ENCODE assay signal across 15 cellular contexts in the genomic region with DNA sequence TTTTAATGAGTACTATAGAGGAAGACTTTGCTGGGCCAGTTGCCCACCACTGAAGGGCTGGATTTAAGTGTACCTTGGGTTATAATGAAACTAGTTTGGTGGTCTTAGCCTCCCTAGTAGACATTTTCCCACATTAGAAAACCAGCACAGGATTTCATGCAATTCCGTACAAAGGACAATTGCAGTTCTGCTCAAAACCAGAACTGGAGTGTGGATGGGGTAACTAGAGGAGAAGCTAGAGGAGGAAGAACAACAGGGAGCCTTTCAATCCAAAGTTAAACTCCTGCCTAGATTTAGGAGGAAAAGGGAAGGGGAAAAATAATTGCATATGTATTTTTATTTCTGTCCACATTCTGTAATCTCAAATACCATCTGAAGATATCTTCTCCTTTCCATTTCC.
DNase-seq lines count a peak whose midpoint lies in the region; ATAC-seq and TF ChIP-seq lines count a peak whose summit lies in the region.
"Had no signal": no experiment of that assay in that cellular context is flagged by ENCODE, and none has a peak within 500 bp of the region (broad histone marks: within the 10 kb centered on the region; RNA-seq: fewer than 3 reads in every experiment).

No MANE protein-coding gene starts in this region.

- no peaks in the 10 kb centered on the region for H3K36me3 Mint-ChIP-seq in brain
- H3K36me3 Mint-ChIP-seq: activated naive CD8-positive, alpha-beta T cell treated with anti-CD3 and anti-CD28 coated beads, Interleukin-2, amount 10 ng/mL, durations not matched to agents 7 days and 5 days had no signal

- TF ChIP-seq POLR2A in gastrocnemius medialis (IDR thresholded peaks at IDR 0.05): no peak

- H3K4me3 ChIP-seq in gastrocnemius medialis: no peak overlapping the region
- H3K4me3 ChIP-seq: sigmoid colon, tibial artery had no signal

- no peaks in the 10 kb centered on the region for H3K36me3 ChIP-seq in gastrocnemius medialis
- H3K36me3 ChIP-seq: sigmoid colon, tibial artery had no signal

- DNase-seq in NCI-H2227 treated with DMSO at 0.1 percent for 48 hours (lab: John Stamatoyannopoulos, UW) (peak; percentile 42), inferior parietal cortex (ENCODE audit: extremely low spot score) (peak; percentile 79), retina (peak; percentile 54), SHP77 (lab: John Stamatoyannopoulos, UW) (no peak), sciatic nerve (ENCODE audit: low spot score) (no peak), gastrocnemius medialis (no peak)
- DNase-seq: activated CD8-positive, alpha-beta memory T cell treated with anti-CD3 and anti-CD28 coated beads, Interleukin-2, amount 10 ng/mL, durations not matched to agents 7 days and 5 days; activated naive CD8-positive, alpha-beta T cell treated with anti-CD3 and anti-CD28 coated beads, Interleukin-2, amount 10 ng/mL, durations not matched to agents 7 days and 5 days; MM.1S; NCI-H446; RPMI8226; sigmoid colon had no signal

- in situ Hi-C loops in gastrocnemius medialis (cut with MboI; ENCODE audit: low sequenced_read_pairs in 4 of 4): loop anchor here in 3 of 4 donors (5.0 to 10.0 kb wide), 4 partner anchors 61 to 344 kb away; a partner anchor contains a TSS

- H3K9me3 ChIP-seq in gastrocnemius medialis: no peaks in the 10 kb centered on the region
- H3K9me3 ChIP-seq: sigmoid colon, tibial artery had no signal

- TF ChIP-seq CTCF in brain (conservative IDR thresholded peaks at IDR 0.05) (no peak), gastrocnemius medialis (IDR thresholded peaks at IDR 0.05 in 4 of 5, conservative IDR thresholded peaks at IDR 0.05 in 1 of 5) (no peak)

- H3K4me3 Mint-ChIP-seq in brain: peak overlapping the region in 3 of 5 experiments; percentile 38 to 82 (median 59)
- H3K4me3 Mint-ChIP-seq: activated CD8-positive, alpha-beta memory T cell treated with anti-CD3 and anti-CD28 coated beads, Interleukin-2, amount 10 ng/mL, durations not matched to agents 7 days and 5 days; activated naive CD8-positive, alpha-beta T cell treated with anti-CD3 and anti-CD28 coated beads, Interleukin-2, amount 10 ng/mL, durations not matched to agents 7 days and 5 days had no signal

- no peak for ATAC-seq in HG03025 (IDR thresholded peaks at IDR 0.05; ENCODE audit: low FRiP score, unreplicated experiment)
- ATAC-seq in sciatic nerve: no peak
- no peak for ATAC-seq in gastrocnemius medialis
- ATAC-seq: activated CD8-positive, alpha-beta memory T cell treated with anti-CD3 and anti-CD28 coated beads, Interleukin-2, amount 10 ng/mL, durations not matched to agents 7 days and 5 days had no signal

- no peaks in the 10 kb centered on the region for H3K27me3 Mint-ChIP-seq in brain
- H3K27me3 Mint-ChIP-seq: activated naive CD8-positive, alpha-beta T cell treated with anti-CD3 and anti-CD28 coated beads, Interleukin-2, amount 10 ng/mL, durations not matched to agents 7 days and 5 days had no signal

- H3K27ac Mint-ChIP-seq in brain: peak overlapping the region; percentile 99 to 100 (median 100)
- H3K27ac Mint-ChIP-seq: activated CD8-positive, alpha-beta memory T cell treated with anti-CD3 and anti-CD28 coated beads, Interleukin-2, amount 10 ng/mL, durations not matched to agents 7 days and 5 days; activated naive CD8-positive, alpha-beta T cell treated with anti-CD3 and anti-CD28 coated beads, Interleukin-2, amount 10 ng/mL, durations not matched to agents 7 days and 5 days had no signal

- peaks cover 0 to 2% (median 0%) of the 10 kb centered on the region in 5 experiments for H3K9me3 Mint-ChIP-seq in brain
- H3K9me3 Mint-ChIP-seq: activated naive CD8-positive, alpha-beta T cell treated with anti-CD3 and anti-CD28 coated beads, Interleukin-2, amount 10 ng/mL, durations not matched to agents 7 days and 5 days had no signal

- intact Hi-C loops in sciatic nerve (cut with DNase I): no loop called here
- intact Hi-C loops in gastrocnemius medialis (cut with DNase I; ENCODE audit: low total_unique reads): no loop called here

- no peaks in the 10 kb centered on the region for H3K27me3 ChIP-seq in gastrocnemius medialis
- H3K27me3 ChIP-seq: sigmoid colon, tibial artery had no signal

- peaks cover 75% of the 10 kb centered on the region for H3K4me1 Mint-ChIP-seq in brain

- H3K4me1 ChIP-seq in gastrocnemius medialis: peaks cover 49 to 52% of the 10 kb centered on the region in 2 donors

- no peak overlapping the region for H3K27ac ChIP-seq in gastrocnemius medialis

Comparison
In these comparisons a context has a peak if more than half of its experiments do, and no peak if none do; other contexts are left out.
1. DNase-seq: peak in NCI-H2227 treated with DMSO at 0.1 percent for 48 hours (single experiment), inferior parietal cortex (single experiment) and retina (single experiment); none in SHP77 (0 of 2), sciatic nerve (single experiment) and gastrocnemius medialis (0 of 2).